1 cellular context compared by ENCODE assay signal in the genomic region with DNA sequence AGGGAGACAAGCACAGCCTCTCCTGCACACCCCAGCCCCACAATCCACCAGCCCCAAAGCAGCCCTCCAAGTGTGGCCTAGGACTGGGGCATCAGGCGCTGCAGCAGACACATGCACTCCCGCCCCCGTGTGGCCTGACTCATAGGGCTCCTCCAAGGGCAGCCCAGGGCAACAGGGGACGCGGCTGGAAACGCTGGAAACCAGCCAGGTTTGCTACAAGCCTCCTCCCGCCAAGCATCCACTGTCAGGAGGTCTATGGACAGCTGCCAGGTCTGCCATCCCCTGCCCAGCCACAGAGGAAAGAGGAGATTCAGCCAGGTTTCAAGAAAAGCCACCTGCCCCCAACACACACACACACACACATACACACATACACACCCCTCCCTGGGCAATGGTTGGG.
TF ChIP-seq lines count a peak whose summit lies in the region.

No MANE protein-coding gene starts in this region.

TF ChIP-seq in HepG2, 621 proteins besides CTCF, POLR2A, EP300 and RAD21 (continued from another document and continues in another):
- TF ChIP-seq, protein P1, sequence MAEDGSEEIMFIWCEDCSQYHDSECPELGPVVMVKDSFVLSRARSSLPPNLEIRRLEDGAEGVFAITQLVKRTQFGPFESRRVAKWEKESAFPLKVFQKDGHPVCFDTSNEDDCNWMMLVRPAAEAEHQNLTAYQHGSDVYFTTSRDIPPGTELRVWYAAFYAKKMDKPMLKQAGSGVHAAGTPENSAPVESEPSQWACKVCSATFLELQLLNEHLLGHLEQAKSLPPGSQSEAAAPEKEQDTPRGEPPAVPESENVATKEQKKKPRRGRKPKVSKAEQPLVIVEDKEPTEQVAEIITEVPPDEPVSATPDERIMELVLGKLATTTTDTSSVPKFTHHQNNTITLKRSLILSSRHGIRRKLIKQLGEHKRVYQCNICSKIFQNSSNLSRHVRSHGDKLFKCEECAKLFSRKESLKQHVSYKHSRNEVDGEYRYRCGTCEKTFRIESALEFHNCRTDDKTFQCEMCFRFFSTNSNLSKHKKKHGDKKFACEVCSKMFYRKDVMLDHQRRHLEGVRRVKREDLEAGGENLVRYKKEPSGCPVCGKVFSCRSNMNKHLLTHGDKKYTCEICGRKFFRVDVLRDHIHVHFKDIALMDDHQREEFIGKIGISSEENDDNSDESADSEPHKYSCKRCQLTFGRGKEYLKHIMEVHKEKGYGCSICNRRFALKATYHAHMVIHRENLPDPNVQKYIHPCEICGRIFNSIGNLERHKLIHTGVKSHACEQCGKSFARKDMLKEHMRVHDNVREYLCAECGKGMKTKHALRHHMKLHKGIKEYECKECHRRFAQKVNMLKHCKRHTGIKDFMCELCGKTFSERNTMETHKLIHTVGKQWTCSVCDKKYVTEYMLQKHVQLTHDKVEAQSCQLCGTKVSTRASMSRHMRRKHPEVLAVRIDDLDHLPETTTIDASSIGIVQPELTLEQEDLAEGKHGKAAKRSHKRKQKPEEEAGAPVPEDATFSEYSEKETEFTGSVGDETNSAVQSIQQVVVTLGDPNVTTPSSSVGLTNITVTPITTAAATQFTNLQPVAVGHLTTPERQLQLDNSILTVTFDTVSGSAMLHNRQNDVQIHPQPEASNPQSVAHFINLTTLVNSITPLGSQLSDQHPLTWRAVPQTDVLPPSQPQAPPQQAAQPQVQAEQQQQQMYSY (CRISPR knock-in tag; IDR thresholded peaks at IDR 0.05): no peak
- TF ChIP-seq ZNF124 (CRISPR knock-in tag; IDR thresholded peaks at IDR 0.05) (no peak), RFX5 (IDR thresholded peaks at IDR 0.05; ENCODE audit: low read depth, low read length) (no peak; the same call in 1 of the 2 replicates), RARA (CRISPR knock-in tag; IDR thresholded peaks at IDR 0.05) (0 out of 2 replicates have a peak, but pooled peaks have one; percentile 24), SPEN (CRISPR knock-in tag; IDR thresholded peaks at IDR 0.05; ENCODE audit: low read depth) (no peak), RXRB (CRISPR knock-in tag; IDR thresholded peaks at IDR 0.05; ENCODE audit: borderline replicate concordance) (peak; percentile 53; the same call in 1 of the 2 replicates), MED1 (CRISPR knock-in tag; IDR thresholded peaks at IDR 0.05) (0 out of 2 replicates have a peak, but pooled peaks have one; percentile 31), HNRNPUL1 (IDR thresholded peaks at IDR 0.05; ENCODE audit: low read depth, low read length) (no peak), ZNF816 (CRISPR knock-in tag; IDR thresholded peaks at IDR 0.05; ENCODE audit: borderline replicate concordance) (no peak), KLF15 (CRISPR knock-in tag; IDR thresholded peaks at IDR 0.05; ENCODE audit: borderline replicate concordance) (no peak), ZMYM4 (CRISPR knock-in tag; IDR thresholded peaks at IDR 0.05) (no peak), ZSCAN31 (CRISPR knock-in tag; IDR thresholded peaks at IDR 0.05; ENCODE audit: low read depth) (no peak), ZFP62 (CRISPR knock-in tag; IDR thresholded peaks at IDR 0.05) (no peak), ATRX (CRISPR knock-in tag; IDR thresholded peaks at IDR 0.05; ENCODE audit: borderline replicate concordance) (no peak), ZNF724P (CRISPR knock-in tag; IDR thresholded peaks at IDR 0.05; ENCODE audit: borderline replicate concordance) (no peak), ZFX (CRISPR knock-in tag; IDR thresholded peaks at IDR 0.05; ENCODE audit: low read depth) (peak; percentile 71), MBNL3 (CRISPR knock-in tag; conservative IDR thresholded peaks at IDR 0.05) (no peak), ZNF138 (CRISPR knock-in tag; IDR thresholded peaks at IDR 0.05; ENCODE audit: low read depth) (no peak), WIZ (CRISPR knock-in tag; IDR thresholded peaks at IDR 0.05) (no peak), JDP2 (CRISPR knock-in tag; IDR thresholded peaks at IDR 0.05; ENCODE audit: borderline replicate concordance) (no peak), ZMAT3 (CRISPR knock-in tag; conservative IDR thresholded peaks at IDR 0.05) (no peak), ZSCAN21 (CRISPR knock-in tag; IDR thresholded peaks at IDR 0.05; ENCODE audit: borderline replicate concordance) (peak; percentile 67; the same call in 1 of the 2 replicates), IRF2 (CRISPR knock-in tag; IDR thresholded peaks at IDR 0.05) (no peak), ZNF775 (CRISPR knock-in tag; IDR thresholded peaks at IDR 0.05; ENCODE audit: borderline replicate concordance) (no peak), ZBTB3 (CRISPR knock-in tag; IDR thresholded peaks at IDR 0.05; ENCODE audit: borderline replicate concordance, low read depth) (no peak), TEAD2 (CRISPR knock-in tag; IDR thresholded peaks at IDR 0.05) (no peak), MAZ (IDR thresholded peaks at IDR 0.05; ENCODE audit: borderline replicate concordance, low read depth, low read length) (no peak), MAZ (CRISPR knock-in tag; IDR thresholded peaks at IDR 0.05; ENCODE audit: low read depth) (no peak), NCOA5 (CRISPR knock-in tag; IDR thresholded peaks at IDR 0.05) (no peak), RORA (CRISPR knock-in tag; IDR thresholded peaks at IDR 0.05) (no peak), NFRKB (IDR thresholded peaks at IDR 0.05) (no peak), ZNF234 (CRISPR knock-in tag; conservative IDR thresholded peaks at IDR 0.05) (no peak), ZNF264 (CRISPR knock-in tag; IDR thresholded peaks at IDR 0.05) (no peak), ZNF207 (IDR thresholded peaks at IDR 0.05; ENCODE audit: borderline replicate concordance) (no peak), GATAD2A (CRISPR knock-in tag; IDR thresholded peaks at IDR 0.05) (peak; percentile 20; the same call in 1 of the 2 replicates), MAFK (conservative IDR thresholded peaks at IDR 0.05 in 1 of 2, IDR thresholded peaks at IDR 0.05 in 1 of 2; ENCODE audit: low read length in 2 of 2) (no peak), CBX1 (IDR thresholded peaks at IDR 0.05; ENCODE audit: low read depth) (no peak), ISX (CRISPR knock-in tag; conservative IDR thresholded peaks at IDR 0.05) (no peak), TGIF2 (CRISPR knock-in tag; IDR thresholded peaks at IDR 0.05) (no peak)
- TF ChIP-seq, protein P2, sequence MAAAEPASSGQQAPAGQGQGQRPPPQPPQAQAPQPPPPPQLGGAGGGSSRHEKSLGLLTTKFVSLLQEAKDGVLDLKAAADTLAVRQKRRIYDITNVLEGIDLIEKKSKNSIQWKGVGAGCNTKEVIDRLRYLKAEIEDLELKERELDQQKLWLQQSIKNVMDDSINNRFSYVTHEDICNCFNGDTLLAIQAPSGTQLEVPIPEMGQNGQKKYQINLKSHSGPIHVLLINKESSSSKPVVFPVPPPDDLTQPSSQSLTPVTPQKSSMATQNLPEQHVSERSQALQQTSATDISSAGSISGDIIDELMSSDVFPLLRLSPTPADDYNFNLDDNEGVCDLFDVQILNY (CRISPR knock-in tag; conservative IDR thresholded peaks at IDR 0.05): no peak
- TF ChIP-seq, protein P3, sequence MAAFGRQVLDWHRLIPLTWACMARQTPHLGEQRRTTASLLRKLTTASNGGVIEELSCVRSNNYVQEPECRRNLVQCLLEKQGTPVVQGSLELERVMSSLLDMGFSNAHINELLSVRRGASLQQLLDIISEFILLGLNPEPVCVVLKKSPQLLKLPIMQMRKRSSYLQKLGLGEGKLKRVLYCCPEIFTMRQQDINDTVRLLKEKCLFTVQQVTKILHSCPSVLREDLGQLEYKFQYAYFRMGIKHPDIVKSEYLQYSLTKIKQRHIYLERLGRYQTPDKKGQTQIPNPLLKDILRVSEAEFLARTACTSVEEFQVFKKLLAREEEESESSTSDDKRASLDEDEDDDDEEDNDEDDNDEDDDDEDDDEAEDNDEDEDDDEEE (CRISPR knock-in tag; IDR thresholded peaks at IDR 0.05): no peak
- TF ChIP-seq, protein P4, sequence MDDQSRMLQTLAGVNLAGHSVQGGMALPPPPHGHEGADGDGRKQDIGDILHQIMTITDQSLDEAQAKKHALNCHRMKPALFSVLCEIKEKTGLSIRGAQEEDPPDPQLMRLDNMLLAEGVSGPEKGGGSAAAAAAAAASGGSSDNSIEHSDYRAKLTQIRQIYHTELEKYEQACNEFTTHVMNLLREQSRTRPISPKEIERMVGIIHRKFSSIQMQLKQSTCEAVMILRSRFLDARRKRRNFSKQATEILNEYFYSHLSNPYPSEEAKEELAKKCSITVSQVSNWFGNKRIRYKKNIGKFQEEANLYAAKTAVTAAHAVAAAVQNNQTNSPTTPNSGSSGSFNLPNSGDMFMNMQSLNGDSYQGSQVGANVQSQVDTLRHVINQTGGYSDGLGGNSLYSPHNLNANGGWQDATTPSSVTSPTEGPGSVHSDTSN (CRISPR knock-in tag; IDR thresholded peaks at IDR 0.05; ENCODE audit: borderline replicate concordance): no peak
- TF ChIP-seq, protein P5, sequence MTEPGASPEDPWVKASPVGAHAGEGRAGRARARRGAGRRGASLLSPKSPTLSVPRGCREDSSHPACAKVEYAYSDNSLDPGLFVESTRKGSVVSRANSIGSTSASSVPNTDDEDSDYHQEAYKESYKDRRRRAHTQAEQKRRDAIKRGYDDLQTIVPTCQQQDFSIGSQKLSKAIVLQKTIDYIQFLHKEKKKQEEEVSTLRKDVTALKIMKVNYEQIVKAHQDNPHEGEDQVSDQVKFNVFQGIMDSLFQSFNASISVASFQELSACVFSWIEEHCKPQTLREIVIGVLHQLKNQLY (CRISPR knock-in tag; IDR thresholded peaks at IDR 0.05): no peak
- TF ChIP-seq, protein P6, sequence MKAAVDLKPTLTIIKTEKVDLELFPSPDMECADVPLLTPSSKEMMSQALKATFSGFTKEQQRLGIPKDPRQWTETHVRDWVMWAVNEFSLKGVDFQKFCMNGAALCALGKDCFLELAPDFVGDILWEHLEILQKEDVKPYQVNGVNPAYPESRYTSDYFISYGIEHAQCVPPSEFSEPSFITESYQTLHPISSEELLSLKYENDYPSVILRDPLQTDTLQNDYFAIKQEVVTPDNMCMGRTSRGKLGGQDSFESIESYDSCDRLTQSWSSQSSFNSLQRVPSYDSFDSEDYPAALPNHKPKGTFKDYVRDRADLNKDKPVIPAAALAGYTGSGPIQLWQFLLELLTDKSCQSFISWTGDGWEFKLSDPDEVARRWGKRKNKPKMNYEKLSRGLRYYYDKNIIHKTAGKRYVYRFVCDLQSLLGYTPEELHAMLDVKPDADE (CRISPR knock-in tag; IDR thresholded peaks at IDR 0.05): no peak
- TF ChIP-seq, protein P7, sequence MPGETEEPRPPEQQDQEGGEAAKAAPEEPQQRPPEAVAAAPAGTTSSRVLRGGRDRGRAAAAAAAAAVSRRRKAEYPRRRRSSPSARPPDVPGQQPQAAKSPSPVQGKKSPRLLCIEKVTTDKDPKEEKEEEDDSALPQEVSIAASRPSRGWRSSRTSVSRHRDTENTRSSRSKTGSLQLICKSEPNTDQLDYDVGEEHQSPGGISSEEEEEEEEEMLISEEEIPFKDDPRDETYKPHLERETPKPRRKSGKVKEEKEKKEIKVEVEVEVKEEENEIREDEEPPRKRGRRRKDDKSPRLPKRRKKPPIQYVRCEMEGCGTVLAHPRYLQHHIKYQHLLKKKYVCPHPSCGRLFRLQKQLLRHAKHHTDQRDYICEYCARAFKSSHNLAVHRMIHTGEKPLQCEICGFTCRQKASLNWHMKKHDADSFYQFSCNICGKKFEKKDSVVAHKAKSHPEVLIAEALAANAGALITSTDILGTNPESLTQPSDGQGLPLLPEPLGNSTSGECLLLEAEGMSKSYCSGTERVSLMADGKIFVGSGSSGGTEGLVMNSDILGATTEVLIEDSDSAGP (CRISPR knock-in tag; IDR thresholded peaks at IDR 0.05; ENCODE audit: borderline replicate concordance): peak; percentile 58; the same call in 1 of the 2 replicates
- TF ChIP-seq, protein P8, sequence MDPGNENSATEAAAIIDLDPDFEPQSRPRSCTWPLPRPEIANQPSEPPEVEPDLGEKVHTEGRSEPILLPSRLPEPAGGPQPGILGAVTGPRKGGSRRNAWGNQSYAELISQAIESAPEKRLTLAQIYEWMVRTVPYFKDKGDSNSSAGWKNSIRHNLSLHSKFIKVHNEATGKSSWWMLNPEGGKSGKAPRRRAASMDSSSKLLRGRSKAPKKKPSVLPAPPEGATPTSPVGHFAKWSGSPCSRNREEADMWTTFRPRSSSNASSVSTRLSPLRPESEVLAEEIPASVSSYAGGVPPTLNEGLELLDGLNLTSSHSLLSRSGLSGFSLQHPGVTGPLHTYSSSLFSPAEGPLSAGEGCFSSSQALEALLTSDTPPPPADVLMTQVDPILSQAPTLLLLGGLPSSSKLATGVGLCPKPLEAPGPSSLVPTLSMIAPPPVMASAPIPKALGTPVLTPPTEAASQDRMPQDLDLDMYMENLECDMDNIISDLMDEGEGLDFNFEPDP (CRISPR knock-in tag; conservative IDR thresholded peaks at IDR 0.05): no peak
- TF ChIP-seq, protein P9, sequence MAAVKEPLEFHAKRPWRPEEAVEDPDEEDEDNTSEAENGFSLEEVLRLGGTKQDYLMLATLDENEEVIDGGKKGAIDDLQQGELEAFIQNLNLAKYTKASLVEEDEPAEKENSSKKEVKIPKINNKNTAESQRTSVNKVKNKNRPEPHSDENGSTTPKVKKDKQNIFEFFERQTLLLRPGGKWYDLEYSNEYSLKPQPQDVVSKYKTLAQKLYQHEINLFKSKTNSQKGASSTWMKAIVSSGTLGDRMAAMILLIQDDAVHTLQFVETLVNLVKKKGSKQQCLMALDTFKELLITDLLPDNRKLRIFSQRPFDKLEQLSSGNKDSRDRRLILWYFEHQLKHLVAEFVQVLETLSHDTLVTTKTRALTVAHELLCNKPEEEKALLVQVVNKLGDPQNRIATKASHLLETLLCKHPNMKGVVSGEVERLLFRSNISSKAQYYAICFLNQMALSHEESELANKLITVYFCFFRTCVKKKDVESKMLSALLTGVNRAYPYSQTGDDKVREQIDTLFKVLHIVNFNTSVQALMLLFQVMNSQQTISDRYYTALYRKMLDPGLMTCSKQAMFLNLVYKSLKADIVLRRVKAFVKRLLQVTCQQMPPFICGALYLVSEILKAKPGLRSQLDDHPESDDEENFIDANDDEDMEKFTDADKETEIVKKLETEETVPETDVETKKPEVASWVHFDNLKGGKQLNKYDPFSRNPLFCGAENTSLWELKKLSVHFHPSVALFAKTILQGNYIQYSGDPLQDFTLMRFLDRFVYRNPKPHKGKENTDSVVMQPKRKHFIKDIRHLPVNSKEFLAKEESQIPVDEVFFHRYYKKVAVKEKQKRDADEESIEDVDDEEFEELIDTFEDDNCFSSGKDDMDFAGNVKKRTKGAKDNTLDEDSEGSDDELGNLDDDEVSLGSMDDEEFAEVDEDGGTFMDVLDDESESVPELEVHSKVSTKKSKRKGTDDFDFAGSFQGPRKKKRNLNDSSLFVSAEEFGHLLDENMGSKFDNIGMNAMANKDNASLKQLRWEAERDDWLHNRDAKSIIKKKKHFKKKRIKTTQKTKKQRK (IDR thresholded peaks at IDR 0.05; ENCODE audit: low read length): no peak
- TF ChIP-seq, protein P10, sequence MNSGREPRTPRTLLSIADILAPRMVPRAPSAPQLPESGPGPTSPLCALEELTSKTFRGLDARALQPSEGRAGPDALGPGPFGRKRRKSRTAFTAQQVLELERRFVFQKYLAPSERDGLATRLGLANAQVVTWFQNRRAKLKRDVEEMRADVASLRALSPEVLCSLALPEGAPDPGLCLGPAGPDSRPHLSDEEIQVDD (CRISPR knock-in tag; IDR thresholded peaks at IDR 0.05; ENCODE audit: borderline replicate concordance): no peak
- TF ChIP-seq, protein P11, sequence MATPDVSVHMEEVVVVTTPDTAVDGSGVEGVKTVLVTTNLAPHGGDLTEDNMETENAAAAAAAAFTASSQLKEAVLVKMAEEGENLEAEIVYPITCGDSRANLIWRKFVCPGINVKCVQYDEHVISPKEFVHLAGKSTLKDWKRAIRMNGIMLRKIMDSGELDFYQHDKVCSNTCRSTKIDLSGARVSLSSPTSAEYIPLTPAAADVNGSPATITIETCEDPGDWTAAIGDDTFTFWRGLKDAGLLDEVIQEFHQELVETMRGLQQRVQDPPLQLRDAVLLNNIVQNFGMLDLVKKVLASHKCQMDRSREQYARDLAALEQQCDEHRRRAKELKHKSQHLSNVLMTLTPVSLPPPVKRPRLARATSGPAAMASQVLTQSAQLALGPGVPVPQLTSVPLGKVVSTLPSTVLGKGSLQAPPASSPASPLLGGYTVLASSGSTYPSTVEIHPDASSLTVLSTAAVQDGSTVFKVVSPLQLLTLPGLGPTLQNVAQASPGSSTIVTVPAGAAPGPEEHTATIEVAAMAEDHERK (CRISPR knock-in tag; IDR thresholded peaks at IDR 0.05; ENCODE audit: low read depth): no peak
